ENCODE assay signal across 9 cellular contexts in the genomic region with DNA sequence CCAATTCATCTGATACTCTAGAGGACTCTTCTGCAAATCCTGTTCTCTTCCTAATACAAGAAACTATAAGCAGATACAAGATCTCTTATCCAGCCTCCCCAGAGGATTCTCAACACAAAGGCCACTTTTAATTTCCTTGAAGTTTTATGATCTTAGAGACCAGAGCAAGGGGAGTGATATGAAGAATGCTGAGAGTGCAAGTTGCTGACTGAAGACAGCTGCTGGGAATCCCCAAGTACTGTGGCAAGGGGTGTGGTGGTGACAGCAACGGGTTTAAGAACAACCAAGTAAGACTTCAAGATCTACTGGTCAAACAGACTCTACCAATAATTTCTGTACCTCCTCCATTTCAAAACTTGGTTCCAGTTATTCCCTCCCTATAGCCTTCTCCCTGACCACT. TPM values are rescaled to one million over a fixed set of nuclear protein-coding genes. Genes with fewer than 3 reads are reported as not detected.
A peak's percentile ranks its signal among the peaks of the same experiment; 100 is the strongest.
DNase-seq lines count a peak whose midpoint lies in the region; ATAC-seq, FAIRE-seq and TF ChIP-seq lines count a peak whose summit lies in the region.
"Had no signal": no experiment of that assay in that cellular context is flagged by ENCODE, and none has a peak within 500 bp of the region (broad histone marks: within the 10 kb centered on the region; RNA-seq: fewer than 3 reads in every experiment).

No MANE protein-coding gene starts in this region.

- H2AFZ ChIP-seq in MM.1S (ENCODE audit: low read length) = no peak overlapping the region

- POLR2A ChIA-PET in CD8-positive, alpha-beta memory T cell (lab: Charles Lee) = interaction anchor here (0.7 kb wide), 1 partner anchor 82 kb away, joined by 3 read pairs; no protein-coding TSS in a partner anchor

- no peaks in the 10 kb centered on the region for H4K20me1 ChIP-seq in MM.1S (ENCODE audit: insufficient read depth, low read length)

- H3K27me3 ChIP-seq in CD8-positive, alpha-beta memory T cell (ENCODE audit: insufficient read depth, low read length, poor library complexity, severe bottlenecking) = no peaks in the 10 kb centered on the region
- no peaks in the 10 kb centered on the region for H3K27me3 ChIP-seq in MM.1S (replicated peaks; ENCODE audit: insufficient read depth, low read length)

- FAIRE-seq in urothelium cell line (lab: Jason Lieb, UNC) = no peak

- no peak overlapping the region for H3K9ac ChIP-seq in MM.1S (ENCODE audit: low read length)

- no peaks in the 10 kb centered on the region for H3F3A ChIP-seq in MM.1S (ENCODE audit: insufficient read depth, low read length)

- CTCF ChIA-PET in CD8-positive, alpha-beta memory T cell (lab: Charles Lee) = no interaction called here

- H3K4me3 ChIP-seq in CD8-positive, alpha-beta memory T cell (ENCODE audit: low read length) = no peak overlapping the region
- H3K4me3 ChIP-seq in MM.1S (ENCODE audit: low read length) = no peak overlapping the region

- H3K9me3 ChIP-seq in CD8-positive, alpha-beta memory T cell (ENCODE audit: low read length) = no peaks in the 10 kb centered on the region
- H3K9me3 ChIP-seq in MM.1S (replicated peaks; ENCODE audit: insufficient read depth, low read length) = no peaks in the 10 kb centered on the region

- H3K4me1 Mint-ChIP-seq in CD8-positive, alpha-beta memory T cell = peaks cover 55 to 82% (median 73%) of the 10 kb centered on the region in 3 donors
- H3K4me1 Mint-ChIP-seq in effector memory CD8-positive, alpha-beta T cell (ENCODE audit: low read depth in 2 of 2) = peaks cover 16 to 44% of the 10 kb centered on the region in 2 donors

- peaks cover 91% of the 10 kb centered on the region for H3K79me2 ChIP-seq in MM.1S (ENCODE audit: low read length)

- peaks cover 0 to 3% of the 10 kb centered on the region in 2 donors for H3K27me3 Mint-ChIP-seq in CD8-positive, alpha-beta memory T cell
- no peaks in the 10 kb centered on the region for H3K27me3 Mint-ChIP-seq in effector memory CD8-positive, alpha-beta T cell

- DNase-seq in CD8-positive, alpha-beta memory T cell = peak in 1 of 5 donors; percentile 46
- peak; percentile 93 for DNase-seq in MM.1S
- DNase-seq in effector memory CD8-positive, alpha-beta T cell = peak in 1 of 3 experiments; percentile 2
- DNase-seq in globus pallidus (ENCODE audit: low spot score) = no peak
- no peak for DNase-seq in urothelium cell line (ENCODE audit: low spot score)
- no peak for DNase-seq in NCI-H2107 treated with DMSO at 0.1 percent for 48 hours (lab: John Stamatoyannopoulos, UW; ENCODE audit: unreplicated experiment)
- DNase-seq in NCI-H2171 treated with DMSO at 0.1 percent for 48 hours (lab: John Stamatoyannopoulos, UW) = no peak

- peak; percentile 68 for ATAC-seq in GM21526 (IDR thresholded peaks at IDR 0.05; ENCODE audit: low FRiP score, unreplicated experiment)
- ATAC-seq in effector memory CD8-positive, alpha-beta T cell (replicated peaks) = peak; percentile 92

- peak overlapping the region in 5 of 8 donors; percentile 2 to 58 (median 13) for H3K27ac Mint-ChIP-seq in CD8-positive, alpha-beta memory T cell
- H3K27ac Mint-ChIP-seq in effector memory CD8-positive, alpha-beta T cell = peak overlapping the region in 1 of 2 donors; percentile 56

- no peaks in the 10 kb centered on the region for H3K36me3 ChIP-seq in CD8-positive, alpha-beta memory T cell (ENCODE audit: insufficient read depth, low read length)
- no peaks in the 10 kb centered on the region for H3K36me3 ChIP-seq in MM.1S (replicated peaks; ENCODE audit: insufficient read depth, low read length)

- no peaks in the 10 kb centered on the region for H3K9me2 ChIP-seq in MM.1S (replicated peaks; ENCODE audit: insufficient read depth, low read length)

- no peak for TF ChIP-seq CTCF in MM.1S (IDR thresholded peaks at IDR 0.05; ENCODE audit: low read length)

- H3K36me3 Mint-ChIP-seq in CD8-positive, alpha-beta memory T cell = peaks cover 0 to under 1% (median 0%) of the 10 kb centered on the region in 3 donors
- no peaks in the 10 kb centered on the region for H3K36me3 Mint-ChIP-seq in effector memory CD8-positive, alpha-beta T cell (ENCODE audit: insufficient read depth)

- no peak overlapping the region for H3K27ac ChIP-seq in CD8-positive, alpha-beta memory T cell (ENCODE audit: low read depth, low read length)
- H3K27ac ChIP-seq in MM.1S (ENCODE audit: low read length) = peak overlapping the region; percentile 47; the same call in 1 of the 2 replicates
- H3K27ac ChIP-seq: epithelial cell of prostate had no signal

- peak overlapping the region in 3 of 7 donors; percentile 5 to 48 (median 38) for H3K4me3 Mint-ChIP-seq in CD8-positive, alpha-beta memory T cell
- peak overlapping the region in 1 of 2 donors; percentile 11 for H3K4me3 Mint-ChIP-seq in effector memory CD8-positive, alpha-beta T cell

- no peaks in the 10 kb centered on the region for H3K9me3 Mint-ChIP-seq in CD8-positive, alpha-beta memory T cell
- H3K9me3 Mint-ChIP-seq in effector memory CD8-positive, alpha-beta T cell = no peaks in the 10 kb centered on the region

- peaks cover 26% of the 10 kb centered on the region for H3K4me1 ChIP-seq in CD8-positive, alpha-beta memory T cell (ENCODE audit: insufficient read depth, low read length)
- H3K4me1 ChIP-seq in MM.1S (ENCODE audit: low read length) = peaks cover 36% of the 10 kb centered on the region

- peak overlapping the region; percentile 56 for H3K4me2 ChIP-seq in MM.1S (ENCODE audit: low read depth, low read length)

RNA-seq across cellular contexts. Expression of gene AMMECR1, which starts 7.0 kb away (rescaled TPM):
- 10 to 100 TPM; 16.3 to 16.6 TPM for total RNA-seq in CD8-positive, alpha-beta memory T cell
- 8.0 TPM for polyA plus RNA-seq in CD8-positive, alpha-beta memory T cell

RNA-seq across cellular contexts. Expression of gene RTL9, which starts 47.8 kb away (rescaled TPM):
- not detected for total RNA-seq in CD8-positive, alpha-beta memory T cell
- not detected for polyA plus RNA-seq in CD8-positive, alpha-beta memory T cell
